18 cellular contexts compared by ENCODE assay signal in genomic region chr1:115073298-115074087, GRCh38. TPM values are rescaled to one million over a fixed set of nuclear protein-coding genes. Genes with fewer than 3 reads are reported as not detected.
A peak's percentile ranks its signal among the peaks of the same experiment; 100 is the strongest.
DNase-seq lines count a peak whose midpoint lies in the region; ATAC-seq and TF ChIP-seq lines count a peak whose summit lies in the region.
"Had no signal": no experiment of that assay in that cellular context is flagged by ENCODE, and none has a peak within 500 bp of the region (broad histone marks: within the 10 kb centered on the region; RNA-seq: fewer than 3 reads in every experiment).

No MANE protein-coding gene starts in this region.

- H3K4me1 ChIP-seq in BLaER1 (peaks cover 34% of the 10 kb centered on the region), heart left ventricle (peaks cover 0 to 41% (median 6%) of the 10 kb centered on the region in 12 donors), parathyroid adenoma (peaks cover 5% of the 10 kb centered on the region)

- no peaks in the 10 kb centered on the region for H3K79me2 ChIP-seq in parathyroid adenoma

- 41 to 64% (median 55%) methylated on average over 10 of the region's 10 CpGs for WGBS in heart left ventricle, 4 donors

- H3K9ac ChIP-seq in BLaER1 (no peak overlapping the region), parathyroid adenoma (no peak overlapping the region)

- ATAC-seq in HG02759 (IDR thresholded peaks at IDR 0.05; ENCODE audit: unreplicated experiment) (peak; percentile 50), heart left ventricle (peak; percentile 30 to 83 (median 78)), GM19035 (IDR thresholded peaks at IDR 0.05; ENCODE audit: unreplicated experiment) (no peak)
- ATAC-seq: Panc1 had no signal

- H3K4me2 ChIP-seq in BLaER1: peak overlapping the region; percentile 36
- H3K4me2 ChIP-seq in parathyroid adenoma (ENCODE audit: low read length): peak overlapping the region; percentile 54

- no peaks in the 10 kb centered on the region for H3K9me3 ChIP-seq in BLaER1
- H3K9me3 ChIP-seq in heart left ventricle: no peaks in the 10 kb centered on the region
- no peaks in the 10 kb centered on the region for H3K9me3 ChIP-seq in parathyroid adenoma (ENCODE audit: control insufficient read depth, low read length)

- peak overlapping the region; percentile 69 for H2AFZ ChIP-seq in parathyroid adenoma

- TF ChIP-seq CTCF in heart left ventricle (IDR thresholded peaks at IDR 0.05): no peak
- TF ChIP-seq CTCF in parathyroid adenoma (IDR thresholded peaks at IDR 0.05): no peak
- no peak for TF ChIP-seq CTCF in brain microvascular endothelial cell (IDR thresholded peaks at IDR 0.05; ENCODE audit: low read depth, low read length, missing control alignments)

- H3K4me3 ChIP-seq in BLaER1: no peak overlapping the region
- H3K4me3 ChIP-seq in heart left ventricle: peak overlapping the region in 3 of 12 donors; percentile 0 to 15 (median 5)
- peak overlapping the region; percentile 12 for H3K4me3 ChIP-seq in parathyroid adenoma (ENCODE audit: low read depth, low read length)
- H3K4me3 ChIP-seq in brain microvascular endothelial cell (ENCODE audit: low read depth, low read length): no peak overlapping the region

- DNase-seq in heart left ventricle (peak in 2 of 5 donors; percentile 42 to 43), brain microvascular endothelial cell (no peak), KG1 (lab: John Stamatoyannopoulos, UW) (no peak), OCI-M2 (lab: John Stamatoyannopoulos, UW; ENCODE audit: unreplicated experiment) (no peak)
- DNase-seq: activated CD8-positive, alpha-beta memory T cell treated with anti-CD3 and anti-CD28 coated beads, Interleukin-2, amount 50 U/mL, for 48 hours; Calu3; NCI-H524; WERI-Rb-1 had no signal

- intact Hi-C loops in heart left ventricle (cut with DNase I): no loop called here

- no peaks in the 10 kb centered on the region for H4K20me1 ChIP-seq in BLaER1

- H3K36me3 ChIP-seq in BLaER1: 0 out of 2 replicates have a peak, but pooled peaks cover 7% of the 10 kb centered on the region
- H3K36me3 ChIP-seq in heart left ventricle: no peaks in the 10 kb centered on the region
- H3K36me3 ChIP-seq in parathyroid adenoma (ENCODE audit: control insufficient read depth, insufficient read depth, low read length): no peaks in the 10 kb centered on the region
- no peaks in the 10 kb centered on the region for H3K36me3 ChIP-seq in brain microvascular endothelial cell (replicated peaks)
- H3K36me3 ChIP-seq: WERI-Rb-1 had no signal

- no peak overlapping the region for H3K27ac ChIP-seq in BLaER1
- peak overlapping the region in 8 of 12 donors; percentile 15 to 80 (median 42) for H3K27ac ChIP-seq in heart left ventricle
- peak overlapping the region; percentile 84 for H3K27ac ChIP-seq in parathyroid adenoma
- no peak overlapping the region for H3K27ac ChIP-seq in brain microvascular endothelial cell
- H3K27ac ChIP-seq: WERI-Rb-1 had no signal

- no peaks in the 10 kb centered on the region for H3K27me3 ChIP-seq in BLaER1
- H3K27me3 ChIP-seq in heart left ventricle: no peaks in the 10 kb centered on the region
- H3K27me3 ChIP-seq in parathyroid adenoma (ENCODE audit: control insufficient read depth, insufficient read depth, low read length): no peaks in the 10 kb centered on the region
- peaks cover 12% of the 10 kb centered on the region for H3K27me3 ChIP-seq in brain microvascular endothelial cell (replicated peaks)

- in situ Hi-C loops in brain microvascular endothelial cell (cut with HindIII; ENCODE audit: low pct_ligation_motif_present, low sequenced_read_pairs): no loop called here

- TF ChIP-seq POLR2A in heart left ventricle (IDR thresholded peaks at IDR 0.05): no peak

RNA-seq across cellular contexts. Expression of gene TSPAN2, which starts 15.8 kb away (rescaled TPM):
- total RNA-seq in heart left ventricle: 10 to 100 TPM in 1 of 9 donors, 1 to 10 TPM in 8; 4.6 to 10.6 (median 7.1) TPM
- 1 to 10 TPM; 2.8 to 3.4 TPM for polyA plus RNA-seq in heart left ventricle

RNA-seq across cellular contexts. Expression of gene TSHB, which starts 43.9 kb away (rescaled TPM):
- total RNA-seq in heart left ventricle: not detected
- polyA plus RNA-seq in heart left ventricle: not detected
- total RNA-seq: Calu3, glomerular endothelial cell, pulmonary artery endothelial cell, ureter had no signal
- polyA plus RNA-seq: adipose tissue, keratinocyte had no signal

Comparison
In these comparisons a context has a peak if more than half of its experiments do, and no peak if none do; other contexts are left out.
1. H3K27ac ChIP-seq: peak in heart left ventricle (8 of 12) and parathyroid adenoma (single experiment); none in BLaER1 (single experiment) and brain microvascular endothelial cell (single experiment).